In genomic region chr21:44994016-44994365, GRCh38 we compare ENCODE assay signal across 24 cellular contexts. TPM values are rescaled to one million over a fixed set of nuclear protein-coding genes. Genes with fewer than 3 reads are reported as not detected.
A peak's percentile ranks its signal among the peaks of the same experiment; 100 is the strongest.
DNase-seq lines count a peak whose midpoint lies in the region; ATAC-seq, FAIRE-seq and TF ChIP-seq lines count a peak whose summit lies in the region.
"Had no signal": no experiment of that assay in that cellular context is flagged by ENCODE, and none has a peak within 500 bp of the region (broad histone marks: within the 10 kb centered on the region; RNA-seq: fewer than 3 reads in every experiment).

No MANE protein-coding gene starts in this region.

- H3K4me1 Mint-ChIP-seq in glutamatergic neuron (ENCODE audit: low read depth, unreplicated experiment): peaks cover 12% of the 10 kb centered on the region
- peaks cover 16% of the 10 kb centered on the region for H3K4me1 Mint-ChIP-seq in nephron

- H3K27ac Mint-ChIP-seq in glutamatergic neuron (ENCODE audit: unreplicated experiment) (peak overlapping the region; percentile 55), nephron (peak overlapping the region in 2 of 3 experiments; percentile 34)
- H3K27ac Mint-ChIP-seq: stimulated activated naive B cell treated with anti-CD40 and anti-IgM and Interleukin-4, amounts not matched to agents 10 μg/mL and 1 μg/mL and 100 μg/mL, for 72 hours had no signal

- H3K9me3 Mint-ChIP-seq in glutamatergic neuron (ENCODE audit: unreplicated experiment) (peaks cover 5% of the 10 kb centered on the region), nephron (no peaks in the 10 kb centered on the region)
- H3K9me3 Mint-ChIP-seq: activated T-cell treated with anti-CD3 and anti-CD28 coated beads, Interleukin-2, amount 50 U/mL, for 4 hours; naive thymus-derived CD4-positive, alpha-beta T cell; stimulated activated naive B cell treated with anti-CD40 and anti-IgM and Interleukin-4, amounts not matched to agents 10 μg/mL and 1 μg/mL and 100 μg/mL, for 72 hours had no signal

- H3K9me3 ChIP-seq in SJCRH30 (replicated peaks): no peaks in the 10 kb centered on the region
- no peaks in the 10 kb centered on the region for H3K9me3 ChIP-seq in stomach smooth muscle (ENCODE audit: control insufficient read depth in 2 of 2, low read length in 2 of 2)
- H3K9me3 ChIP-seq: BE2C, Caco-2 had no signal

- H3K4me3 Mint-ChIP-seq in glutamatergic neuron (ENCODE audit: unreplicated experiment): no peak overlapping the region
- no peak overlapping the region for H3K4me3 Mint-ChIP-seq in nephron
- H3K4me3 Mint-ChIP-seq: activated T-cell treated with anti-CD3 and anti-CD28 coated beads, Interleukin-2, amount 50 U/mL, for 4 hours; naive thymus-derived CD4-positive, alpha-beta T cell; stimulated activated naive B cell treated with anti-CD40 and anti-IgM and Interleukin-4, amounts not matched to agents 10 μg/mL and 1 μg/mL and 100 μg/mL, for 72 hours had no signal

- peaks cover 40% of the 10 kb centered on the region for H3K4me1 ChIP-seq in SJCRH30
- H3K4me1 ChIP-seq in stomach smooth muscle (ENCODE audit: control insufficient read depth, insufficient read depth, low read length): peaks cover 77% of the 10 kb centered on the region
- H3K4me1 ChIP-seq: Caco-2 had no signal

- peak overlapping the region; percentile 6; the same call in 1 of the 2 replicates for H3K27ac ChIP-seq in SJCRH30
- peak overlapping the region; percentile 69 for H3K27ac ChIP-seq in stomach smooth muscle (ENCODE audit: low read length)
- H3K27ac ChIP-seq: PC-9, WERI-Rb-1 had no signal

- TF ChIP-seq CTCF in glutamatergic neuron (IDR thresholded peaks at IDR 0.05; ENCODE audit: partially characterized antibody, unreplicated experiment) (no peak), nephron (IDR thresholded peaks at IDR 0.05; ENCODE audit: unreplicated experiment in 3 of 3) (no peak)

- no peak for ATAC-seq in GM21447 (IDR thresholded peaks at IDR 0.05; ENCODE audit: unreplicated experiment)
- ATAC-seq: activated T-cell treated with anti-CD3 and anti-CD28 coated beads, Interleukin-2, amount 50 U/mL, for 4 hours; naive thymus-derived CD4-positive, alpha-beta T cell; stimulated activated naive B cell treated with anti-CD40 and anti-IgM and Interleukin-4, amounts not matched to agents 10 μg/mL and 1 μg/mL and 100 μg/mL, for 72 hours had no signal

- H3K9ac ChIP-seq in stomach smooth muscle (ENCODE audit: low read length in 2 of 2): peak overlapping the region in 1 of 2 donors; percentile 27

- no peak for FAIRE-seq in RCC 7860 (lab: Jason Lieb, UNC)

- no peaks in the 10 kb centered on the region for H3K36me3 Mint-ChIP-seq in glutamatergic neuron (ENCODE audit: unreplicated experiment)
- H3K36me3 Mint-ChIP-seq in nephron (ENCODE audit: low read depth): no peaks in the 10 kb centered on the region
- H3K36me3 Mint-ChIP-seq: naive thymus-derived CD4-positive, alpha-beta T cell; stimulated activated naive B cell treated with anti-CD40 and anti-IgM and Interleukin-4, amounts not matched to agents 10 μg/mL and 1 μg/mL and 100 μg/mL, for 72 hours had no signal

- DNase-seq in SJCRH30: no peak
- peak; percentile 34 for DNase-seq in glutamatergic neuron
- no peak for DNase-seq in iPS-NIHi7 (ENCODE audit: extremely low spot score)
- no peak for DNase-seq in NCI-H2227 (lab: John Stamatoyannopoulos, UW; ENCODE audit: unreplicated experiment)
- DNase-seq in RCC 7860 (ENCODE audit: low spot score): no peak
- DNase-seq: ACHN; activated CD4-positive, alpha-beta T cell treated with anti-CD3 and anti-CD28 coated beads, Interleukin-2, amount 50 U/mL, for 1 hour; activated T-cell treated with anti-CD3 and anti-CD28 coated beads, Interleukin-2, amount 50 U/mL, for 4 hours; BE2C; Caco-2; GDM1; left cardiac atrium; naive thymus-derived CD4-positive, alpha-beta T cell; NCI-H524; PC-9; retina; SHP77 treated with DMSO at 0.1 percent for 48 hours; stimulated activated CD4-positive, alpha-beta T cell treated with anti-CD3 and anti-CD28 coated beads, Interleukin-4, amount 100 ng/mL, for 4 hours; stimulated activated naive B cell treated with anti-CD40 and anti-IgM and Interleukin-4, amounts not matched to agents 10 μg/mL and 1 μg/mL and 100 μg/mL, for 72 hours; T1000; WERI-Rb-1 had no signal

- H3K4me3 ChIP-seq in SJCRH30: no peak overlapping the region
- H3K4me3 ChIP-seq in stomach smooth muscle (ENCODE audit: low read length in 2 of 2): no peak overlapping the region
- H3K4me3 ChIP-seq: PC-9 had no signal

- H3K27me3 ChIP-seq in SJCRH30 (no peaks in the 10 kb centered on the region), stomach smooth muscle (ENCODE audit: control insufficient read depth in 1 of 2, insufficient read depth in 2 of 2, low read length in 2 of 2) (no peaks in the 10 kb centered on the region)
- H3K27me3 ChIP-seq: BE2C had no signal

- H3K27me3 Mint-ChIP-seq in glutamatergic neuron (ENCODE audit: unreplicated experiment) (peaks cover 4% of the 10 kb centered on the region), nephron (ENCODE audit: low read depth) (peaks cover 6% of the 10 kb centered on the region)
- H3K27me3 Mint-ChIP-seq: naive thymus-derived CD4-positive, alpha-beta T cell had no signal

- H3K36me3 ChIP-seq in SJCRH30: no peaks in the 10 kb centered on the region
- H3K36me3 ChIP-seq in stomach smooth muscle (ENCODE audit: control insufficient read depth in 2 of 2, insufficient read depth in 2 of 2, low read length in 2 of 2): no peaks in the 10 kb centered on the region
- H3K36me3 ChIP-seq: BE2C, WERI-Rb-1 had no signal

RNA-seq across cellular contexts. Expression of gene SLX9, which starts 54.2 kb away (rescaled TPM):
- 26.8 and 32.3 TPM in 2 replicates for total RNA-seq in SJCRH30 (2014; rRNA removed; shearing (Covaris generic))
- total RNA-seq in glutamatergic neuron (ENCODE audit: unreplicated experiment): 30.7 TPM
